ENCODE assay signal across 8 cellular contexts in genomic region chr11:85647604-85648299, GRCh38. TPM values are rescaled to one million over a fixed set of nuclear protein-coding genes. Genes with fewer than 3 reads are reported as not detected.
DNase-seq lines count a peak whose midpoint lies in the region; ATAC-seq and TF ChIP-seq lines count a peak whose summit lies in the region.

TSS of gene TMEM126A (plus strand) at chr11:85647967. CDS start at chr11:85650256, 2,289 bp downstream.

- WGBS in testis, 2 donors, result 0 to 1% methylated on average over 25 to 33 of the region's 33 CpGs

- intact Hi-C loops in testis (cut with DNase I; ENCODE audit: low total_unique reads), result no loop called here

- H3K4me2 ChIP-seq in SU-DHL-6 (ENCODE audit: low read depth, low read length, poor library complexity, severe bottlenecking), result peak within 1 kb of the TSS; percentile 96

- H3K9me3 ChIP-seq in SU-DHL-6 (ENCODE audit: insufficient read depth, low read length), result no peaks in the 10 kb centered on the region
- no peaks in the 10 kb centered on the region for H3K9me3 ChIP-seq in testis

- peaks cover 11% of the 10 kb centered on the region for H3K4me1 ChIP-seq in testis

- H4K20me1 ChIP-seq in SU-DHL-6 (ENCODE audit: low read depth, low read length), result no peaks in the 10 kb centered on the region

- H3K27me3 ChIP-seq in SU-DHL-6 (ENCODE audit: low read length) (no peaks in the 10 kb centered on the region), testis (no peaks in the 10 kb centered on the region)

- no peaks in the 10 kb centered on the region for H3K9me3 Mint-ChIP-seq in activated naive CD8-positive, alpha-beta T cell treated with anti-CD3 and anti-CD28 coated beads, Interleukin-2, amount 10 ng/mL, durations not matched to agents 7 days and 5 days
- no peaks in the 10 kb centered on the region for H3K9me3 Mint-ChIP-seq in glutamatergic neuron (ENCODE audit: unreplicated experiment)

- H3K27ac Mint-ChIP-seq in activated naive CD8-positive, alpha-beta T cell treated with anti-CD3 and anti-CD28 coated beads, Interleukin-2, amount 10 ng/mL, durations not matched to agents 7 days and 5 days, result peak within 1 kb of the TSS; percentile 99
- peak within 1 kb of the TSS; percentile 94 for H3K27ac Mint-ChIP-seq in glutamatergic neuron (ENCODE audit: unreplicated experiment)

- POLR2A ChIA-PET in activated naive CD8-positive, alpha-beta T cell treated with anti-CD3 and anti-CD28 coated beads, Interleukin-2, amount 10 ng/mL, durations not matched to agents 7 days and 5 days (lab: Charles Lee), result interaction anchor here (0.7 to 4.0 kb wide), 18 partner anchors 9 to 655 kb away, joined by 3 to 72 read pairs (median 4); partner anchors contain the start of genes CCDC83, CREBZF, DLG2 and EED

- TF ChIP-seq CTCF in GM12865 (IDR thresholded peaks at IDR 0.05; ENCODE audit: insufficient read depth, low read depth, low read length, missing control alignments) (no peak), SU-DHL-6 (IDR thresholded peaks at IDR 0.05; ENCODE audit: insufficient read depth, low read length, poor library complexity, severe bottlenecking) (no peak), glutamatergic neuron (IDR thresholded peaks at IDR 0.05; ENCODE audit: partially characterized antibody, unreplicated experiment) (no peak), omental fat pad (IDR thresholded peaks at IDR 0.05) (no peak), testis (IDR thresholded peaks at IDR 0.05) (no peak)

- ATAC-seq in HG02759 (IDR thresholded peaks at IDR 0.05; ENCODE audit: unreplicated experiment), result peak; percentile 100
- ATAC-seq in activated naive CD8-positive, alpha-beta T cell treated with anti-CD3 and anti-CD28 coated beads, Interleukin-2, amount 10 ng/mL, durations not matched to agents 7 days and 5 days (ENCODE audit: low read depth), result peak; percentile 98
- ATAC-seq in omental fat pad (ENCODE audit: low FRiP score), result peak; percentile 96

- H3K9ac ChIP-seq in SU-DHL-6 (ENCODE audit: low read length), result peak within 1 kb of the TSS; percentile 71

- TF ChIP-seq POLR2A in testis (IDR thresholded peaks at IDR 0.05), result no peak

- DNase-seq in GM12865 (ENCODE audit: low read depth) (peak; percentile 92), NCI-H128 (lab: John Stamatoyannopoulos, UW; ENCODE audit: unreplicated experiment) (peak; percentile 66), glutamatergic neuron (peak; percentile 91), omental fat pad (ENCODE audit: low spot score) (peak; percentile 76), testis (peak; percentile 94)
- peak; percentile 93 for DNase-seq in activated naive CD8-positive, alpha-beta T cell treated with anti-CD3 and anti-CD28 coated beads, Interleukin-2, amount 10 ng/mL, durations not matched to agents 7 days and 5 days

- peaks cover 21% of the 10 kb centered on the region for H3K27me3 Mint-ChIP-seq in activated naive CD8-positive, alpha-beta T cell treated with anti-CD3 and anti-CD28 coated beads, Interleukin-2, amount 10 ng/mL, durations not matched to agents 7 days and 5 days
- H3K27me3 Mint-ChIP-seq in glutamatergic neuron (ENCODE audit: unreplicated experiment), result peaks cover 3% of the 10 kb centered on the region

- peaks cover 27% of the 10 kb centered on the region for H3K4me1 Mint-ChIP-seq in activated naive CD8-positive, alpha-beta T cell treated with anti-CD3 and anti-CD28 coated beads, Interleukin-2, amount 10 ng/mL, durations not matched to agents 7 days and 5 days
- no peaks in the 10 kb centered on the region for H3K4me1 Mint-ChIP-seq in glutamatergic neuron (ENCODE audit: low read depth, unreplicated experiment)

- H2AFZ ChIP-seq in SU-DHL-6 (ENCODE audit: low read depth, low read length, severe bottlenecking), result peak within 1 kb of the TSS; percentile 81

- H3K4me3 ChIP-seq in GM12865 (ENCODE audit: low read depth, low read length) (peak within 1 kb of the TSS; percentile 86), SU-DHL-6 (ENCODE audit: insufficient read depth, low read length, poor library complexity, severe bottlenecking) (peak within 1 kb of the TSS; percentile 81), testis (peak within 1 kb of the TSS; percentile 70 to 82)

- H3K27ac ChIP-seq in SU-DHL-6 (ENCODE audit: low read depth, low read length) (peak within 1 kb of the TSS; percentile 57), testis (peak within 1 kb of the TSS; percentile 71 to 84)

- peaks cover 22% of the 10 kb centered on the region for H3F3A ChIP-seq in SU-DHL-6 (ENCODE audit: insufficient read depth)

- H3K9me2 ChIP-seq in SU-DHL-6 (replicated peaks; ENCODE audit: insufficient read depth, low read length), result no peaks in the 10 kb centered on the region

- peaks cover 17% of the 10 kb centered on the region for H3K79me2 ChIP-seq in SU-DHL-6 (ENCODE audit: insufficient read depth, low read length)

- H3K36me3 Mint-ChIP-seq in activated naive CD8-positive, alpha-beta T cell treated with anti-CD3 and anti-CD28 coated beads, Interleukin-2, amount 10 ng/mL, durations not matched to agents 7 days and 5 days, result peaks cover 10% of the 10 kb centered on the region
- no peaks in the 10 kb centered on the region for H3K36me3 Mint-ChIP-seq in glutamatergic neuron (ENCODE audit: unreplicated experiment)

- no peaks in the 10 kb centered on the region for H3K36me3 ChIP-seq in SU-DHL-6 (ENCODE audit: low read length)
- H3K36me3 ChIP-seq in testis (ENCODE audit: low read depth, missing control alignments), result no peaks in the 10 kb centered on the region

- peak within 1 kb of the TSS; percentile 99 for H3K4me3 Mint-ChIP-seq in activated naive CD8-positive, alpha-beta T cell treated with anti-CD3 and anti-CD28 coated beads, Interleukin-2, amount 10 ng/mL, durations not matched to agents 7 days and 5 days
- H3K4me3 Mint-ChIP-seq in glutamatergic neuron (ENCODE audit: unreplicated experiment), result peak within 1 kb of the TSS; percentile 100

RNA-seq across cellular contexts. Expression of gene TMEM126A, which starts in this region (rescaled TPM):
- 10 to 100 TPM; 27.2 to 28.8 TPM for total RNA-seq in activated naive CD8-positive, alpha-beta T cell treated with anti-CD3 and anti-CD28 coated beads, Interleukin-2, amount 10 ng/mL, durations not matched to agents 7 days and 5 days
- 19.9 TPM for total RNA-seq in glutamatergic neuron (ENCODE audit: unreplicated experiment)
- total RNA-seq in omental fat pad, result 10 to 100 TPM; 14.3 to 40.6 (median 29.1) TPM
- total RNA-seq in testis, result 10 to 100 TPM; 19.5 to 29.2 TPM
- polyA plus RNA-seq in testis (ENCODE audit: insufficient read depth, low read depth, low replicate concordance), result 75.4 TPM

Comparison
In these comparisons a context has a peak if more than half of its experiments do, and no peak if none do; other contexts are left out.
1. Peak in every context shown above with its lines: DNase-seq, ATAC-seq, H3K4me3 ChIP-seq and H3K27ac ChIP-seq.